ENCODE assay signal across 15 cellular contexts in genomic region chr10:132714096-132714721, GRCh38.
DNase-seq lines count a peak whose midpoint lies in the region; ATAC-seq and TF ChIP-seq lines count a peak whose summit lies in the region.
"Had no signal": no experiment of that assay in that cellular context is flagged by ENCODE, and none has a peak within 500 bp of the region (broad histone marks: within the 10 kb centered on the region; RNA-seq: fewer than 3 reads in every experiment).

No MANE protein-coding gene starts in this region.

- TF ChIP-seq CTCF in GM23338 (conservative IDR thresholded peaks at IDR 0.05; ENCODE audit: low read depth in 2 of 2) = no peak
- TF ChIP-seq CTCF in type B pancreatic cell (conservative IDR thresholded peaks at IDR 0.05) = no peak

- ATAC-seq in GM23338 = peak; percentile 81
- no peak for ATAC-seq in GM21737 (IDR thresholded peaks at IDR 0.05; ENCODE audit: unreplicated experiment)
- ATAC-seq in GM21576 (IDR thresholded peaks at IDR 0.05; ENCODE audit: unreplicated experiment) = no peak
- ATAC-seq: naive thymus-derived CD8-positive, alpha-beta T cell had no signal

- H3K4me3 ChIP-seq in GM23338 (no peak overlapping the region), iPS-20b (ENCODE audit: low read length) (peak overlapping the region; percentile 26; the same call in 1 of the 2 replicates)

- H2AFZ ChIP-seq in GM23338 = no peak overlapping the region

- H3K9me2 ChIP-seq in GM23338 (ENCODE audit: insufficient read depth) = no peaks in the 10 kb centered on the region
- H3K9me2 ChIP-seq: SK-N-SH had no signal

- peak; percentile 59 for DNase-seq in GM23338 (ENCODE audit: low spot score)
- DNase-seq in cerebellum (ENCODE audit: low spot score) = peak; percentile 26
- DNase-seq in occipital lobe (lab: John Stamatoyannopoulos, UW) = peak; percentile 79
- no peak for DNase-seq in SHP77 (lab: John Stamatoyannopoulos, UW)
- DNase-seq in type B pancreatic cell (ENCODE audit: extremely low spot score, unreplicated experiment) = no peak
- DNase-seq: activated CD4-positive, CD25-positive, alpha-beta regulatory T cell; activated T-cell treated with anti-CD3 and anti-CD28 coated beads for 4 hours; EL; NCI-H1436; SK-N-SH had no signal

- H3K27ac ChIP-seq in GM23338 (ENCODE audit: low read depth) = no peak overlapping the region
- no peak overlapping the region for H3K27ac ChIP-seq in iPS-20b (ENCODE audit: low read length)

- H3K36me3 Mint-ChIP-seq in GM23338 (ENCODE audit: low read depth) (no peaks in the 10 kb centered on the region; the same call in 2 of the 3 replicates), type B pancreatic cell (peaks cover 7% of the 10 kb centered on the region)

- peaks cover 9% of the 10 kb centered on the region for H3K27me3 Mint-ChIP-seq in GM23338 (ENCODE audit: insufficient read depth, low read depth, poor library complexity)
- H3K27me3 Mint-ChIP-seq in type B pancreatic cell = peaks cover 15% of the 10 kb centered on the region
- H3K27me3 Mint-ChIP-seq: IgD-negative memory B cell; naive thymus-derived CD8-positive, alpha-beta T cell had no signal

- H3K27ac Mint-ChIP-seq in GM23338 (no peak overlapping the region), type B pancreatic cell (no peak overlapping the region)
- H3K27ac Mint-ChIP-seq: IgD-negative memory B cell; naive thymus-derived CD8-positive, alpha-beta T cell had no signal

- H3K79me2 ChIP-seq in GM23338 (replicated peaks; ENCODE audit: insufficient read depth) = no peaks in the 10 kb centered on the region

- H4K20me1 ChIP-seq in GM23338 (replicated peaks; ENCODE audit: insufficient read depth) = no peaks in the 10 kb centered on the region

- H3K4me2 ChIP-seq in GM23338 = no peak overlapping the region
- H3K4me2 ChIP-seq: SK-N-SH had no signal

- H3K4me1 ChIP-seq in GM23338 (ENCODE audit: insufficient read depth) (no peaks in the 10 kb centered on the region), iPS-20b (ENCODE audit: insufficient read depth, low read length) (peaks cover 14% of the 10 kb centered on the region)

- H3K9ac ChIP-seq in iPS-20b (ENCODE audit: low read depth, low read length) = no peak overlapping the region; the same call in 1 of the 2 replicates
- H3K9ac ChIP-seq: SK-N-SH had no signal

- H3K4me1 Mint-ChIP-seq in GM23338 (peaks cover 18% of the 10 kb centered on the region), type B pancreatic cell (ENCODE audit: unreplicated experiment) (no peaks in the 10 kb centered on the region)
- H3K4me1 Mint-ChIP-seq: IgD-negative memory B cell had no signal

- H3K9me3 ChIP-seq in iPS-20b (ENCODE audit: insufficient read depth, low read depth, low read length) = no peaks in the 10 kb centered on the region
- H3K9me3 ChIP-seq: SK-N-SH had no signal

- H3K36me3 ChIP-seq in GM23338 (ENCODE audit: insufficient read depth) (no peaks in the 10 kb centered on the region), iPS-20b (ENCODE audit: insufficient read depth, low read depth, low read length) (no peaks in the 10 kb centered on the region)

- H3K9me3 Mint-ChIP-seq in GM23338 (0 out of 3 replicates have a peak, but pooled peaks cover 6% of the 10 kb centered on the region), type B pancreatic cell (no peaks in the 10 kb centered on the region)
- H3K9me3 Mint-ChIP-seq: IgD-negative memory B cell had no signal

- H3K4me3 Mint-ChIP-seq in GM23338 = peak overlapping the region; percentile 49; the same call in 2 of the 3 replicates
- no peak overlapping the region for H3K4me3 Mint-ChIP-seq in type B pancreatic cell
- H3K4me3 Mint-ChIP-seq: IgD-negative memory B cell; naive thymus-derived CD8-positive, alpha-beta T cell had no signal

- H3F3A ChIP-seq in GM23338 (replicated peaks; ENCODE audit: low read depth) = no peaks in the 10 kb centered on the region

- H3K27me3 ChIP-seq in GM23338 (ENCODE audit: insufficient read depth) = no peaks in the 10 kb centered on the region
- no peaks in the 10 kb centered on the region for H3K27me3 ChIP-seq in iPS-20b (ENCODE audit: insufficient read depth, low read length)

TF ChIP-seq in GM23338, 12 proteins besides CTCF, POLR2A, EP300 and RAD21 (continues in another document):
- TF ChIP-seq STAT1 (IDR thresholded peaks at IDR 0.05; ENCODE audit: unreplicated experiment) = no peak
- no peak for TF ChIP-seq JUNB (IDR thresholded peaks at IDR 0.05; ENCODE audit: unreplicated experiment)
- no peak for TF ChIP-seq ZNF331 (CRISPR knock-in tag; IDR thresholded peaks at IDR 0.05; ENCODE audit: low read depth)
- TF ChIP-seq EZH2phosphoT487 (IDR thresholded peaks at IDR 0.05; ENCODE audit: unreplicated experiment) = no peak
- TF ChIP-seq, protein P1, sequence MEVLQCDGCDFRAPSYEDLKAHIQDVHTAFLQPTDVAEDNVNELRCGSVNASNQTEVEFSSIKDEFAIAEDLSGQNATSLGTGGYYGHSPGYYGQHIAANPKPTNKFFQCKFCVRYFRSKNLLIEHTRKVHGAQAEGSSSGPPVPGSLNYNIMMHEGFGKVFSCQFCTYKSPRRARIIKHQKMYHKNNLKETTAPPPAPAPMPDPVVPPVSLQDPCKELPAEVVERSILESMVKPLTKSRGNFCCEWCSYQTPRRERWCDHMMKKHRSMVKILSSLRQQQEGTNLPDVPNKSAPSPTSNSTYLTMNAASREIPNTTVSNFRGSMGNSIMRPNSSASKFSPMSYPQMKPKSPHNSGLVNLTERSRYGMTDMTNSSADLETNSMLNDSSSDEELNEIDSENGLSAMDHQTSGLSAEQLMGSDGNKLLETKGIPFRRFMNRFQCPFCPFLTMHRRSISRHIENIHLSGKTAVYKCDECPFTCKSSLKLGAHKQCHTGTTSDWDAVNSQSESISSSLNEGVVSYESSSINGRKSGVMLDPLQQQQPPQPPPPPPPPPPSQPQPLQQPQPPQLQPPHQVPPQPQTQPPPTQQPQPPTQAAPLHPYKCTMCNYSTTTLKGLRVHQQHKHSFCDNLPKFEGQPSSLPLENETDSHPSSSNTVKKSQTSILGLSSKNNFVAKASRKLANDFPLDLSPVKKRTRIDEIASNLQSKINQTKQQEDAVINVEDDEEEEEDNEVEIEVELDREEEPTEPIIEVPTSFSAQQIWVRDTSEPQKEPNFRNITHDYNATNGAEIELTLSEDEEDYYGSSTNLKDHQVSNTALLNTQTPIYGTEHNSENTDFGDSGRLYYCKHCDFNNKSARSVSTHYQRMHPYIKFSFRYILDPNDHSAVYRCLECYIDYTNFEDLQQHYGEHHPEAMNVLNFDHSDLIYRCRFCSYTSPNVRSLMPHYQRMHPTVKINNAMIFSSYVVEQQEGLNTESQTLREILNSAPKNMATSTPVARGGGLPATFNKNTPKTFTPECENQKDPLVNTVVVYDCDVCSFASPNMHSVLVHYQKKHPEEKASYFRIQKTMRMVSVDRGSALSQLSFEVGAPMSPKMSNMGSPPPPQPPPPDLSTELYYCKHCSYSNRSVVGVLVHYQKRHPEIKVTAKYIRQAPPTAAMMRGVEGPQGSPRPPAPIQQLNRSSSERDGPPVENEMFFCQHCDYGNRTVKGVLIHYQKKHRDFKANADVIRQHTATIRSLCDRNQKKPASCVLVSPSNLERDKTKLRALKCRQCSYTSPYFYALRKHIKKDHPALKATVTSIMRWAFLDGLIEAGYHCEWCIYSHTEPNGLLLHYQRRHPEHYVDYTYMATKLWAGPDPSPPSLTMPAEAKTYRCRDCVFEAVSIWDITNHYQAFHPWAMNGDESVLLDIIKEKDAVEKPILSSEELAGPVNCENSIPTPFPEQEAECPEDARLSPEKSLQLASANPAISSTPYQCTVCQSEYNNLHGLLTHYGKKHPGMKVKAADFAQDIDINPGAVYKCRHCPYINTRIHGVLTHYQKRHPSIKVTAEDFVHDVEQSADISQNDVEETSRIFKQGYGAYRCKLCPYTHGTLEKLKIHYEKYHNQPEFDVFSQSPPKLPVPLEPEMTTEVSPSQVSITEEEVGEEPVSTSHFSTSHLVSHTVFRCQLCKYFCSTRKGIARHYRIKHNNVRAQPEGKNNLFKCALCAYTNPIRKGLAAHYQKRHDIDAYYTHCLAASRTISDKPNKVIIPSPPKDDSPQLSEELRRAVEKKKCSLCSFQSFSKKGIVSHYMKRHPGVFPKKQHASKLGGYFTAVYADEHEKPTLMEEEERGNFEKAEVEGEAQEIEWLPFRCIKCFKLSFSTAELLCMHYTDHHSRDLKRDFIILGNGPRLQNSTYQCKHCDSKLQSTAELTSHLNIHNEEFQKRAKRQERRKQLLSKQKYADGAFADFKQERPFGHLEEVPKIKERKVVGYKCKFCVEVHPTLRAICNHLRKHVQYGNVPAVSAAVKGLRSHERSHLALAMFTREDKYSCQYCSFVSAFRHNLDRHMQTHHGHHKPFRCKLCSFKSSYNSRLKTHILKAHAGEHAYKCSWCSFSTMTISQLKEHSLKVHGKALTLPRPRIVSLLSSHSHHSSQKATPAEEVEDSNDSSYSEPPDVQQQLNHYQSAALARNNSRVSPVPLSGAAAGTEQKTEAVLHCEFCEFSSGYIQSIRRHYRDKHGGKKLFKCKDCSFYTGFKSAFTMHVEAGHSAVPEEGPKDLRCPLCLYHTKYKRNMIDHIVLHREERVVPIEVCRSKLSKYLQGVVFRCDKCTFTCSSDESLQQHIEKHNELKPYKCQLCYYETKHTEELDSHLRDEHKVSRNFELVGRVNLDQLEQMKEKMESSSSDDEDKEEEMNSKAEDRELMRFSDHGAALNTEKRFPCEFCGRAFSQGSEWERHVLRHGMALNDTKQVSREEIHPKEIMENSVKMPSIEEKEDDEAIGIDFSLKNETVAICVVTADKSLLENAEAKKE (CRISPR knock-in tag; IDR thresholded peaks at IDR 0.05) = no peak

Comparison
In these comparisons a context has a peak if more than half of its experiments do, and no peak if none do; other contexts are left out.
1. DNase-seq: peak in GM23338 (single experiment), cerebellum (single experiment) and occipital lobe (single experiment); none in SHP77 (0 of 2) and type B pancreatic cell (single experiment).